ENCODE assay signal across 1 cellular context in the genomic region with DNA sequence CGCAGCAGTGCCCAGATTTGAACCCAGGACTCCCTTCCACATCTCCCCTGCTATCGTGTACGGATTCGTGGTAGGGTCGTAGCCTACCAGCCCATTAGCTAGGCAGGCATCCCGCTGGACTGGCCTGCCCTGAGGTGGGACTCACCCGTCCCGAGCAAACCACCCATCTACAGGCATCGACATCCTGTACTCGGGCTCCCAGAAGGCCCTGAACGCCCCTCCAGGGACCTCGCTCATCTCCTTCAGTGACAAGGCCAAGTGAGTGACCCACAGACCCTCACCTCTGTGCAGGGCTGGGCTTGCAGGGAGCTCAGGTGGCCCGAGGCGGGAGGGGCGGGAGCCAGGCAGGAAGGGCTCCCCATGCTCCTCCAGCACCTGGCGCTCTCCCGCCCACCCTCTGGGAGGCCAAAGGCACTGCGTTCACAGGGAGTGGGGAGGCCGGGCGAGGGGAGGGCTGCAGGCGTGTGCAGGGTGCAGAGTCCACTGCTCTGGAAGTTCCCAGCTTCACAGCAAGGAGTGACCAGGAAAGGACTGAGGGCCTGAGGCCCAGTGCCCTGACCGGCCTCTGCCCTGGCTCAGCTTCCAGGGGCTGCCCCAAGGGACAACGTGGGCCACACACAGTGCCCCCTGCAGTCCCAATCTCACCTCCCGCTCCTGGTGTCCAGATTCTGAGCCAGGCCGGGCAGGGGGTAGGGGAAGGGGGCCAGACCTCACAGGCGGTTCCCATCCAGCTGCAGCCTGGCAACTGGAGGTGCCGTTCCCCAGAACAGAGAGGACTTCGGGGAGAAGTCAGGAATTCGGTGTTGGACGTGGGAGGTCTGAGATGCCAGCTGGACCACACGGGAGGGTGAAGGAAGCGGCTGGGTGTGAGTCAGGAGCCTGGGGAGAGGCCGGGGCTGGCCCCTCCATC.
A peak's percentile ranks its signal among the peaks of the same experiment; 100 is the strongest.
TF ChIP-seq lines count a peak whose summit lies in the region.

No MANE protein-coding gene starts in this region.

TF ChIP-seq in HepG2, 621 proteins besides CTCF, POLR2A, EP300 and RAD21 (continued from another document and continues in another):
- TF ChIP-seq ATM (IDR thresholded peaks at IDR 0.05; ENCODE audit: borderline replicate concordance) (no peak), SMARCC2 (IDR thresholded peaks at IDR 0.05) (no peak), DMAP1 (CRISPR knock-in tag; IDR thresholded peaks at IDR 0.05) (peak; percentile 75), SP5 (CRISPR knock-in tag; IDR thresholded peaks at IDR 0.05; ENCODE audit: borderline replicate concordance, low read depth) (peak; percentile 98), ZBTB7B (CRISPR knock-in tag; IDR thresholded peaks at IDR 0.05) (peak; percentile 97), ZNF121 (CRISPR knock-in tag; IDR thresholded peaks at IDR 0.05) (peak; percentile 59; the same call in 1 of the 2 replicates), SPEN (CRISPR knock-in tag; IDR thresholded peaks at IDR 0.05; ENCODE audit: low read depth) (peak; percentile 100), HOXA7 (CRISPR knock-in tag; IDR thresholded peaks at IDR 0.05) (no peak), PRPF4 (IDR thresholded peaks at IDR 0.05; ENCODE audit: low read depth, low read length, poor library complexity, severe bottlenecking) (no peak), ZNF616 (CRISPR knock-in tag; IDR thresholded peaks at IDR 0.05; ENCODE audit: low read depth) (peak; percentile 67; the same call in 1 of the 2 replicates), MYNN (CRISPR knock-in tag; IDR thresholded peaks at IDR 0.05; ENCODE audit: low read depth) (0 out of 2 replicates have a peak, but pooled peaks have one; percentile 5), ZNF747 (CRISPR knock-in tag; IDR thresholded peaks at IDR 0.05; ENCODE audit: borderline replicate concordance) (peak; percentile 91; the same call in 1 of the 2 replicates), PHF20 (CRISPR knock-in tag; IDR thresholded peaks at IDR 0.05) (peak; percentile 64; the same call in 1 of the 2 replicates), ZNF629 (CRISPR knock-in tag; conservative IDR thresholded peaks at IDR 0.05) (peak; percentile 69), NFRKB (IDR thresholded peaks at IDR 0.05) (no peak), ZNF484 (CRISPR knock-in tag; IDR thresholded peaks at IDR 0.05; ENCODE audit: borderline replicate concordance, low read depth) (no peak), FOXP1 (IDR thresholded peaks at IDR 0.05) (no peak), FOXP1 (CRISPR knock-in tag; IDR thresholded peaks at IDR 0.05) (peak; percentile 52; the same call in 1 of the 2 replicates), CEBPG (CRISPR knock-in tag; IDR thresholded peaks at IDR 0.05) (peak; percentile 58), ZBTB3 (CRISPR knock-in tag; IDR thresholded peaks at IDR 0.05; ENCODE audit: borderline replicate concordance, low read depth) (peak; percentile 46; the same call in 1 of the 2 replicates), BCL6 (CRISPR knock-in tag; IDR thresholded peaks at IDR 0.05) (peak; percentile 74), ZNF704 (CRISPR knock-in tag; IDR thresholded peaks at IDR 0.05; ENCODE audit: borderline replicate concordance) (0 out of 2 replicates have a peak, but pooled peaks have one; percentile 29), ZNF136 (CRISPR knock-in tag; IDR thresholded peaks at IDR 0.05; ENCODE audit: low read depth) (peak; percentile 90; the same call in 1 of the 2 replicates), ZSCAN25 (CRISPR knock-in tag; IDR thresholded peaks at IDR 0.05) (peak; percentile 99), SATB2 (CRISPR knock-in tag; IDR thresholded peaks at IDR 0.05) (no peak), ZNF296 (CRISPR knock-in tag; conservative IDR thresholded peaks at IDR 0.05) (peak; percentile 99), KMT2B (CRISPR knock-in tag; IDR thresholded peaks at IDR 0.05) (0 out of 2 replicates have a peak, but pooled peaks have one; percentile 57), ZNF496 (CRISPR knock-in tag; IDR thresholded peaks at IDR 0.05; ENCODE audit: insufficient replicate concordance) (no peak), ZNF841 (CRISPR knock-in tag; IDR thresholded peaks at IDR 0.05; ENCODE audit: borderline replicate concordance) (no peak), MXI1 (IDR thresholded peaks at IDR 0.05; ENCODE audit: borderline replicate concordance, low read depth, low read length) (peak; percentile 80; the same call in 1 of the 3 replicates), YEATS2 (CRISPR knock-in tag; IDR thresholded peaks at IDR 0.05; ENCODE audit: borderline replicate concordance) (peak; percentile 66), ZNF709 (CRISPR knock-in tag; IDR thresholded peaks at IDR 0.05) (peak; percentile 85), ZNF446 (CRISPR knock-in tag; IDR thresholded peaks at IDR 0.05) (no peak), ZNF282 (IDR thresholded peaks at IDR 0.05; ENCODE audit: partially characterized antibody) (no peak), U2AF2 (IDR thresholded peaks at IDR 0.05; ENCODE audit: low read depth, low read length) (no peak), BATF2 (CRISPR knock-in tag; IDR thresholded peaks at IDR 0.05) (no peak), ZBTB20 (CRISPR knock-in tag; IDR thresholded peaks at IDR 0.05; ENCODE audit: borderline replicate concordance, low read depth) (peak; percentile 96)
- TF ChIP-seq, protein P1, sequence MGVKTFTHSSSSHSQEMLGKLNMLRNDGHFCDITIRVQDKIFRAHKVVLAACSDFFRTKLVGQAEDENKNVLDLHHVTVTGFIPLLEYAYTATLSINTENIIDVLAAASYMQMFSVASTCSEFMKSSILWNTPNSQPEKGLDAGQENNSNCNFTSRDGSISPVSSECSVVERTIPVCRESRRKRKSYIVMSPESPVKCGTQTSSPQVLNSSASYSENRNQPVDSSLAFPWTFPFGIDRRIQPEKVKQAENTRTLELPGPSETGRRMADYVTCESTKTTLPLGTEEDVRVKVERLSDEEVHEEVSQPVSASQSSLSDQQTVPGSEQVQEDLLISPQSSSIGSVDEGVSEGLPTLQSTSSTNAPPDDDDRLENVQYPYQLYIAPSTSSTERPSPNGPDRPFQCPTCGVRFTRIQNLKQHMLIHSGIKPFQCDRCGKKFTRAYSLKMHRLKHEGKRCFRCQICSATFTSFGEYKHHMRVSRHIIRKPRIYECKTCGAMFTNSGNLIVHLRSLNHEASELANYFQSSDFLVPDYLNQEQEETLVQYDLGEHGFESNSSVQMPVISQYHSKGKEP (CRISPR knock-in tag; IDR thresholded peaks at IDR 0.05), result 0 out of 2 replicates have a peak, but pooled peaks have one; percentile 29
- TF ChIP-seq, protein P2, sequence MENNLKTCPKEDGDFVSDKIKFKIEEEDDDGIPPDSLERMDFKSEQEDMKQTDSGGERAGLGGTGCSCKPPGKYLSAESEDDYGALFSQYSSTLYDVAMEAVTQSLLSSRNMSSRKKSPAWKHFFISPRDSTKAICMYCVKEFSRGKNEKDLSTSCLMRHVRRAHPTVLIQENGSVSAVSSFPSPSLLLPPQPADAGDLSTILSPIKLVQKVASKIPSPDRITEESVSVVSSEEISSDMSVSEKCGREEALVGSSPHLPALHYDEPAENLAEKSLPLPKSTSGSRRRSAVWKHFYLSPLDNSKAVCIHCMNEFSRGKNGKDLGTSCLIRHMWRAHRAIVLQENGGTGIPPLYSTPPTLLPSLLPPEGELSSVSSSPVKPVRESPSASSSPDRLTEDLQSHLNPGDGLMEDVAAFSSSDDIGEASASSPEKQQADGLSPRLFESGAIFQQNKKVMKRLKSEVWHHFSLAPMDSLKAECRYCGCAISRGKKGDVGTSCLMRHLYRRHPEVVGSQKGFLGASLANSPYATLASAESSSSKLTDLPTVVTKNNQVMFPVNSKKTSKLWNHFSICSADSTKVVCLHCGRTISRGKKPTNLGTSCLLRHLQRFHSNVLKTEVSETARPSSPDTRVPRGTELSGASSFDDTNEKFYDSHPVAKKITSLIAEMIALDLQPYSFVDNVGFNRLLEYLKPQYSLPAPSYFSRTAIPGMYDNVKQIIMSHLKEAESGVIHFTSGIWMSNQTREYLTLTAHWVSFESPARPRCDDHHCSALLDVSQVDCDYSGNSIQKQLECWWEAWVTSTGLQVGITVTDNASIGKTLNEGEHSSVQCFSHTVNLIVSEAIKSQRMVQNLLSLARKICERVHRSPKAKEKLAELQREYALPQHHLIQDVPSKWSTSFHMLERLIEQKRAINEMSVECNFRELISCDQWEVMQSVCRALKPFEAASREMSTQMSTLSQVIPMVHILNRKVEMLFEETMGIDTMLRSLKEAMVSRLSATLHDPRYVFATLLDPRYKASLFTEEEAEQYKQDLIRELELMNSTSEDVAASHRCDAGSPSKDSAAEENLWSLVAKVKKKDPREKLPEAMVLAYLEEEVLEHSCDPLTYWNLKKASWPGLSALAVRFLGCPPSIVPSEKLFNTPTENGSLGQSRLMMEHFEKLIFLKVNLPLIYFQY (CRISPR knock-in tag; IDR thresholded peaks at IDR 0.05; ENCODE audit: borderline replicate concordance), result peak; percentile 88; the same call in 1 of the 2 replicates
- TF ChIP-seq, protein P3, sequence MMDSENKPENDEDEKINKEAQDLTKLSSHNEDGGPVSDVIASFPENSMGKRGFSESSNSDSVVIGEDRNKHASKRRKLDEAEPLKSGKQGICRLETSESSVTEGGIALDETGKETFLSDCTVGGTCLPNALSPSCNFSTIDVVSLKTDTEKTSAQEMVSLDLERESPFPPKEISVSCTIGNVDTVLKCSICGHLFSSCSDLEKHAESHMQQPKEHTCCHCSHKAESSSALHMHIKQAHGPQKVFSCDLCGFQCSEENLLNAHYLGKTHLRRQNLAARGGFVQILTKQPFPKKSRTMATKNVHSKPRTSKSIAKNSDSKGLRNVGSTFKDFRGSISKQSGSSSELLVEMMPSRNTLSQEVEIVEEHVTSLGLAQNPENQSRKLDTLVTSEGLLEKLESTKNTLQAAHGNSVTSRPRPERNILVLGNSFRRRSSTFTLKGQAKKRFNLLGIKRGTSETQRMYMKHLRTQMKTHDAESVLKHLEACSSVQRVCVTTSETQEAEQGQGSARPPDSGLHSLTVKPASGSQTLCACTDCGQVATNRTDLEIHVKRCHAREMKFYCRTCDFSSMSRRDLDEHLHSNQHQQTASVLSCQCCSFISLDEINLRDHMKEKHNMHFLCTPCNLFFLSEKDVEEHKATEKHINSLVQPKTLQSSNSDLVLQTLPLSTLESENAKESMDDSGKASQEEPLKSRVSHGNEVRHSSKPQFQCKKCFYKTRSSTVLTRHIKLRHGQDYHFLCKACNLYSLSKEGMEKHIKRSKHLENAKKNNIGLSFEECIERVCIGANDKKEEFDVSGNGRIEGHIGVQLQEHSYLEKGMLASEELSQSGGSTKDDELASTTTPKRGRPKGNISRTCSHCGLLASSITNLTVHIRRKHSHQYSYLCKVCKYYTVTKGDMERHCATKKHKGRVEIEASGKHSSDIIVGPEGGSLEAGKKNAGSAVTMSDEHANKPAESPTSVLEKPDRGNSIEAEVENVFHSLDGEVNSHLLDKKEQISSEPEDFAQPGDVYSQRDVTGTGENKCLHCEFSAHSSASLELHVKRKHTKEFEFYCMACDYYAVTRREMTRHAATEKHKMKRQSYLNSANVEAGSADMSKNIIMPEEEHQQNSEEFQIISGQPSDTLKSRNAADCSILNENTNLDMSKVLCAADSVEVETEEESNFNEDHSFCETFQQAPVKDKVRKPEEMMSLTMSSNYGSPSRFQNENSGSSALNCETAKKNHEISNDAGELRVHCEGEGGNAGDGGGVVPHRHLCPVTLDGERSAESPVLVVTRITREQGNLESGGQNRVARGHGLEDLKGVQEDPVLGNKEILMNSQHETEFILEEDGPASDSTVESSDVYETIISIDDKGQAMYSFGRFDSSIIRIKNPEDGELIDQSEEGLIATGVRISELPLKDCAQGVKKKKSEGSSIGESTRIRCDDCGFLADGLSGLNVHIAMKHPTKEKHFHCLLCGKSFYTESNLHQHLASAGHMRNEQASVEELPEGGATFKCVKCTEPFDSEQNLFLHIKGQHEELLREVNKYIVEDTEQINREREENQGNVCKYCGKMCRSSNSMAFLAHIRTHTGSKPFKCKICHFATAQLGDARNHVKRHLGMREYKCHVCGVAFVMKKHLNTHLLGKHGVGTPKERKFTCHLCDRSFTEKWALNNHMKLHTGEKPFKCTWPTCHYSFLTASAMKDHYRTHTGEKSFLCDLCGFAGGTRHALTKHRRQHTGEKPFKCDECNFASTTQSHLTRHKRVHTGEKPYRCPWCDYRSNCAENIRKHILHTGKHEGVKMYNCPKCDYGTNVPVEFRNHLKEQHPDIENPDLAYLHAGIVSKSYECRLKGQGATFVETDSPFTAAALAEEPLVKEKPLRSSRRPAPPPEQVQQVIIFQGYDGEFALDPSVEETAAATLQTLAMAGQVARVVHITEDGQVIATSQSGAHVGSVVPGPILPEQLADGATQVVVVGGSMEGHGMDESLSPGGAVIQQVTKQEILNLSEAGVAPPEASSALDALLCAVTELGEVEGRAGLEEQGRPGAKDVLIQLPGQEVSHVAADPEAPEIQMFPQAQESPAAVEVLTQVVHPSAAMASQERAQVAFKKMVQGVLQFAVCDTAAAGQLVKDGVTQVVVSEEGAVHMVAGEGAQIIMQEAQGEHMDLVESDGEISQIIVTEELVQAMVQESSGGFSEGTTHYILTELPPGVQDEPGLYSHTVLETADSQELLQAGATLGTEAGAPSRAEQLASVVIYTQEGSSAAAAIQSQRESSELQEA (CRISPR knock-in tag; IDR thresholded peaks at IDR 0.05; ENCODE audit: not compliant biosample characterization), result peak; percentile 74
- TF ChIP-seq, protein P4, sequence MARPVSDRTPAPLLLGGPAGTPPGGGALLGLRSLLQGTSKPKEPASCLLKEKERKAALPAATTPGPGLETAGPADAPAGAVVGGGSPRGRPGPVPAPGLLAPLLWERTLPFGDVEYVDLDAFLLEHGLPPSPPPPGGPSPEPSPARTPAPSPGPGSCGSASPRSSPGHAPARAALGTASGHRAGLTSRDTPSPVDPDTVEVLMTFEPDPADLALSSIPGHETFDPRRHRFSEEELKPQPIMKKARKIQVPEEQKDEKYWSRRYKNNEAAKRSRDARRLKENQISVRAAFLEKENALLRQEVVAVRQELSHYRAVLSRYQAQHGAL (CRISPR knock-in tag; IDR thresholded peaks at IDR 0.05; ENCODE audit: not compliant biosample characterization), result no peak
